Comparison of ENCODE assay signal across 9 cellular contexts in genomic region chr7:127844707-127845331, GRCh38.
DNase-seq lines count a peak whose midpoint lies in the region; ATAC-seq, FAIRE-seq and TF ChIP-seq lines count a peak whose summit lies in the region.
"Had no signal": no experiment of that assay in that cellular context is flagged by ENCODE, and none has a peak within 500 bp of the region (broad histone marks: within the 10 kb centered on the region; RNA-seq: fewer than 3 reads in every experiment).

No MANE protein-coding gene starts in this region.

- ATAC-seq in HepG2 = no peak; the same call in 2 of the 3 replicates

- no peak for TF ChIP-seq RAD21 in HepG2 (CRISPR knock-in tag; IDR thresholded peaks at IDR 0.05)

- no peak for TF ChIP-seq EP300 in HepG2 (IDR thresholded peaks at IDR 0.05; ENCODE audit: low read depth in 2 of 2, low read length in 2 of 2)
- TF ChIP-seq EP300 in HepG2 (CRISPR knock-in tag; IDR thresholded peaks at IDR 0.05; ENCODE audit: borderline replicate concordance) = no peak

- DNase-seq in ACHN = peak; percentile 25
- peak; percentile 66 for DNase-seq in MG63
- DNase-seq in breast epithelium (ENCODE audit: low spot score in 2 of 2) = peak in 1 of 2 donors; percentile 51
- no peak for DNase-seq in HepG2 (ENCODE audit: low spot score)
- DNase-seq in GOT3 (lab: John Stamatoyannopoulos, UW) = no peak
- no peak for DNase-seq in SW480 (ENCODE audit: low spot score)
- no peak for DNase-seq in COLO829 (ENCODE audit: low spot score)
- no peak for DNase-seq in SHP77 (lab: John Stamatoyannopoulos, UW)
- DNase-seq: NCI-H1694 treated with DMSO at 0.1 percent for 48 hours had no signal

- in situ Hi-C loops in ACHN (cut with HindIII; ENCODE audit: low pct_ligation_motif_present, low pct_unique_long_range_greater_than_20kb, low sequenced_read_pairs) (no loop called here), HepG2 (cut with HindIII; ENCODE audit: extremely low pct_ligation_motif_present, low pct_unique_long_range_greater_than_20kb) (no loop called here)

- no peaks in the 10 kb centered on the region for H4K20me1 ChIP-seq in HepG2 (ENCODE audit: insufficient read depth, low read length)

- H3K4me3 ChIP-seq in MG63 (no peak overlapping the region), breast epithelium (no peak overlapping the region), HepG2 (replicated peaks in 1 of 3; ENCODE audit: insufficient read depth in 1 of 3, low read depth in 2 of 3, low read length in 3 of 3) (no peak overlapping the region)

- POLR2A ChIA-PET in HepG2 (lab: Yijun Ruan, JAX) = no interaction called here

- H3K36me3 ChIP-seq in MG63 = peaks cover 10% of the 10 kb centered on the region
- H3K36me3 ChIP-seq in breast epithelium = no peaks in the 10 kb centered on the region
- H3K36me3 ChIP-seq in HepG2 (replicated peaks in 1 of 2; ENCODE audit: control insufficient read depth in 1 of 2, insufficient read depth in 2 of 2, low read length in 2 of 2) = peaks cover 14 to 63% of the 10 kb centered on the region in 2 experiments

- no peak overlapping the region for H3K9ac ChIP-seq in HepG2 (ENCODE audit: insufficient read depth, low read depth, low read length)

- H3K27me3 ChIP-seq in MG63 = no peaks in the 10 kb centered on the region
- H3K27me3 ChIP-seq in breast epithelium = no peaks in the 10 kb centered on the region
- H3K27me3 ChIP-seq in HepG2 (ENCODE audit: control insufficient read depth in 1 of 2, insufficient read depth in 2 of 2, low read length in 2 of 2) = no peaks in the 10 kb centered on the region

- peak overlapping the region; percentile 54 to 77 for H3K27ac ChIP-seq in breast epithelium
- no peak overlapping the region for H3K27ac ChIP-seq in HepG2 (ENCODE audit: extremely low read length, insufficient read depth, low read length)

- BruUV-seq in HepG2 (replicated peaks; lab: Mats Ljungman, UMichigan) = no TSS peak

- H3K4me2 ChIP-seq in HepG2 (ENCODE audit: low read depth, low read length) = no peak overlapping the region

- TF ChIP-seq CTCF in breast epithelium (IDR thresholded peaks at IDR 0.05) = no peak
- TF ChIP-seq CTCF in HepG2 (CRISPR knock-in tag; IDR thresholded peaks at IDR 0.05) = no peak

- no peak overlapping the region for H2AFZ ChIP-seq in HepG2 (ENCODE audit: low read length)

- H3K9me3 ChIP-seq in MG63 (no peaks in the 10 kb centered on the region), breast epithelium (no peaks in the 10 kb centered on the region), HepG2 (ENCODE audit: low read length) (no peaks in the 10 kb centered on the region)

- 100% methylated on average over 2 of the region's 2 CpGs for WGBS in HepG2 (ENCODE audit: low lambda C conversion rate)

- TF ChIP-seq POLR2A in breast epithelium (IDR thresholded peaks at IDR 0.05) = no peak
- TF ChIP-seq POLR2A in HepG2 (IDR thresholded peaks at IDR 0.05; ENCODE audit: insufficient read depth in 1 of 2, low read depth in 2 of 2, low read length in 2 of 2) = no peak

- H3K4me1 ChIP-seq in breast epithelium (peaks cover 0 to 19% of the 10 kb centered on the region in 2 donors), HepG2 (ENCODE audit: insufficient read depth, low read length) (no peaks in the 10 kb centered on the region)

- no peaks in the 10 kb centered on the region for H3K79me2 ChIP-seq in HepG2 (ENCODE audit: insufficient read depth, low read length)

- CTCF ChIA-PET in HepG2 (lab: Yijun Ruan, JAX; ENCODE audit: low intra/inter-chr PET ratio, low total read pairs) = no interaction called here

- intact Hi-C loops in breast epithelium (cut with DNase I; ENCODE audit: low total_unique reads) (no loop called here), HepG2 (cut with micrococcal nuclease; ENCODE audit: unreplicated experiment) (no loop called here)

- FAIRE-seq in HepG2 (lab: Jason Lieb, UNC) = no peak

TF ChIP-seq in HepG2, 621 proteins besides CTCF, POLR2A, EP300 and RAD21:
- peak; percentile 77 for TF ChIP-seq ATF7 (IDR thresholded peaks at IDR 0.05)
- no peak for TF ChIP-seq ATF7 (CRISPR knock-in tag; IDR thresholded peaks at IDR 0.05)
- no peak for TF ChIP-seq LBX2 (CRISPR knock-in tag; IDR thresholded peaks at IDR 0.05; ENCODE audit: borderline replicate concordance)

Comparison
In these comparisons a context has a peak if more than half of its experiments do, and no peak if none do; other contexts are left out.
1. DNase-seq: peak in ACHN (single experiment) and MG63 (single experiment); none in HepG2 (single experiment), GOT3 (single experiment), SW480 (single experiment), COLO829 (single experiment) and SHP77 (0 of 2).